In genomic region chr17:39863244-39863917, GRCh38 we compare ENCODE assay signal across 11 cellular contexts. TPM values are rescaled to one million over a fixed set of nuclear protein-coding genes. Genes with fewer than 3 reads are reported as not detected.
DNase-seq lines count a peak whose midpoint lies in the region; ATAC-seq, FAIRE-seq and TF ChIP-seq lines count a peak whose summit lies in the region.
"Had no signal": no experiment of that assay in that cellular context is flagged by ENCODE, and none has a peak within 500 bp of the region (broad histone marks: within the 10 kb centered on the region; RNA-seq: fewer than 3 reads in every experiment).

No MANE protein-coding gene starts in this region.

- H3K27ac ChIP-seq in A549, result no peak overlapping the region
- H3K27ac ChIP-seq: tibial artery had no signal

- H3K27me3 Mint-ChIP-seq in activated CD4-positive, alpha-beta memory T cell treated with anti-CD3 and anti-CD28 coated beads for 36 hours, result no peaks in the 10 kb centered on the region
- no peaks in the 10 kb centered on the region for H3K27me3 Mint-ChIP-seq in memory B cell

- POLR2A ChIA-PET in A549 (lab: Yijun Ruan, JAX), result no interaction called here
- POLR2A ChIA-PET in activated CD4-positive, alpha-beta memory T cell treated with anti-CD3 and anti-CD28 coated beads for 36 hours (lab: Charles Lee), result interaction anchor here (0.8 to 4.2 kb wide), 5 partner anchors 87 to 109 kb away, joined by 3 to 20 read pairs (median 13); no protein-coding TSS in a partner anchor

- DNase-seq in A549 (ENCODE audit: low read depth in 1 of 2, low spot score in 1 of 2), result no peak
- no peak for DNase-seq in activated CD4-positive, alpha-beta memory T cell treated with anti-CD3 and anti-CD28 coated beads for 36 hours
- DNase-seq in memory B cell (ENCODE audit: low spot score in 2 of 2), result no peak
- no peak for DNase-seq in NAMALWA (ENCODE audit: low spot score)
- no peak for DNase-seq in MV-4-11 (lab: John Stamatoyannopoulos, UW)
- no peak for DNase-seq in superior temporal gyrus (ENCODE audit: extremely low spot score)

- no peak for TF ChIP-seq CTCF in A549 (IDR thresholded peaks at IDR 0.05)

- H3K4me3 ChIP-seq in A549 (peak overlapping the region; percentile 35; the same call in 2 of the 3 replicates), GM08714 (ENCODE audit: low read length) (peak overlapping the region; percentile 99)
- H3K4me3 ChIP-seq: tibial artery had no signal

- intact Hi-C loops in activated CD4-positive, alpha-beta memory T cell treated with anti-CD3 and anti-CD28 coated beads for 36 hours (cut with micrococcal nuclease), result no loop called here

- H3K4me1 Mint-ChIP-seq in activated CD4-positive, alpha-beta memory T cell treated with anti-CD3 and anti-CD28 coated beads for 36 hours (ENCODE audit: low read depth), result peaks cover 60% of the 10 kb centered on the region
- peaks cover 38% of the 10 kb centered on the region for H3K4me1 Mint-ChIP-seq in memory B cell

- TF ChIP-seq RAD21 in A549 (conservative IDR thresholded peaks at IDR 0.05 in 1 of 2, IDR thresholded peaks at IDR 0.05 in 1 of 2), result no peak

- H3K4me3 Mint-ChIP-seq in activated CD4-positive, alpha-beta memory T cell treated with anti-CD3 and anti-CD28 coated beads for 36 hours, result peak overlapping the region; percentile 83
- H3K4me3 Mint-ChIP-seq in memory B cell, result peak overlapping the region; percentile 98

- H3K36me3 Mint-ChIP-seq in activated CD4-positive, alpha-beta memory T cell treated with anti-CD3 and anti-CD28 coated beads for 36 hours, result peaks cover 11% of the 10 kb centered on the region
- peaks cover 21% of the 10 kb centered on the region for H3K36me3 Mint-ChIP-seq in memory B cell

- peaks cover 7% of the 10 kb centered on the region for H3K9me3 ChIP-seq in A549

- H3K27ac Mint-ChIP-seq in activated CD4-positive, alpha-beta memory T cell treated with anti-CD3 and anti-CD28 coated beads for 36 hours, result peak overlapping the region; percentile 84
- peak overlapping the region; percentile 99 for H3K27ac Mint-ChIP-seq in memory B cell

- peak; percentile 89 for FAIRE-seq in A549 (lab: Jason Lieb, UNC)

- H3K9me3 Mint-ChIP-seq in activated CD4-positive, alpha-beta memory T cell treated with anti-CD3 and anti-CD28 coated beads for 36 hours, result no peaks in the 10 kb centered on the region
- peaks cover 1% of the 10 kb centered on the region for H3K9me3 Mint-ChIP-seq in memory B cell

- TF ChIP-seq EP300 in A549 (IDR thresholded peaks at IDR 0.05), result no peak

- no peak for TF ChIP-seq POLR2A in A549 (IDR thresholded peaks at IDR 0.05; ENCODE audit: low read length)

- CTCF ChIA-PET in A549 (lab: Yijun Ruan, JAX), result interaction anchor here (1.2 to 1.6 kb wide), 3 partner anchors 91 to 117 kb away, joined by 3 to 4 read pairs (median 4); partner anchors contain the start of gene PSMD3
- CTCF ChIA-PET in activated CD4-positive, alpha-beta memory T cell treated with anti-CD3 and anti-CD28 coated beads for 36 hours (lab: Charles Lee), result interaction anchor here (0.7 to 2.8 kb wide), 16 partner anchors 11 to 242 kb away, joined by 3 to 16 read pairs (median 5); partner anchors contain the start of genes MIEN1 and PSMD3

- peaks cover 9% of the 10 kb centered on the region; the same call in 2 of the 3 replicates for H3K4me1 ChIP-seq in A549

- ATAC-seq in A549 (no peak), memory B cell (ENCODE audit: low read depth) (no peak), GM21576 (IDR thresholded peaks at IDR 0.05; ENCODE audit: unreplicated experiment) (no peak)

- 59% methylated on average over 7 of the region's 7 CpGs for WGBS in A549 (ENCODE audit: missing lambda C conversion rate)

- peak overlapping the region; percentile 89 for H3K4me2 ChIP-seq in A549

TF ChIP-seq in A549, 52 proteins besides CTCF, POLR2A, EP300 and RAD21:
- no peak for TF ChIP-seq USF2 (IDR thresholded peaks at IDR 0.05)
- TF ChIP-seq CBX8 (IDR thresholded peaks at IDR 0.05), result peak; percentile 60; the same call in 1 of the 2 replicates
- TF ChIP-seq RCOR1 (IDR thresholded peaks at IDR 0.05; ENCODE audit: low read depth, low read length), result no peak

RNA-seq across cellular contexts. Expression of gene IKZF3, which starts 0.7 kb away (rescaled TPM):
- not detected in 2 replicates for polyA plus RNA-seq in A549 (2011; rRNA removed)
- polyA plus RNA-seq in A549 (2012; cell fraction: cytosol; rRNA removed), result not detected in 2 replicates
- polyA plus RNA-seq in A549 (2012; cell fraction: nucleus; rRNA removed), result not detected in 2 replicates
- not detected in 3 replicates for polyA plus RNA-seq in A549 (2017; fragmentation: RNase III; extraction: RNeasy Plus Mini Kit Qiagen cat#74134 plus additional on column Dnase treatment)
- polyA minus RNA-seq in A549 (2011; rRNA and poly(A)+ RNA removed), result under 0.01 TPM in 1 of 2 replicates, not detected in the other
- total RNA-seq in activated CD4-positive, alpha-beta memory T cell treated with anti-CD3 and anti-CD28 coated beads for 36 hours, result 10 to 100 TPM; 51.2 to 52.0 TPM
- total RNA-seq: glomerular endothelial cell had no signal

RNA-seq across cellular contexts. Expression of gene ZPBP2, which starts 4.6 kb away (rescaled TPM):
- polyA plus RNA-seq in A549 (2011; rRNA removed), result not detected in 2 replicates
- polyA plus RNA-seq in A549 (2012; cell fraction: cytosol; rRNA removed), result not detected in 2 replicates
- polyA plus RNA-seq in A549 (2012; cell fraction: nucleus; rRNA removed), result not detected in 2 replicates
- polyA plus RNA-seq in A549 (2017; fragmentation: RNase III; extraction: RNeasy Plus Mini Kit Qiagen cat#74134 plus additional on column Dnase treatment), result not detected in 3 replicates
- polyA minus RNA-seq in A549 (2011; rRNA and poly(A)+ RNA removed), result not detected in 2 replicates
- total RNA-seq in activated CD4-positive, alpha-beta memory T cell treated with anti-CD3 and anti-CD28 coated beads for 36 hours, result 1 to 10 TPM in 1 of 2 experiments, under 1 TPM in 1; 0.61 to 1.0 TPM
- total RNA-seq: glomerular endothelial cell, H4 had no signal

RNA-seq across cellular contexts. Expression of gene GSDMB, which starts 55.1 kb away (rescaled TPM):
- polyA plus RNA-seq in A549 (2011; rRNA removed) (7.7 and 9.4 TPM in 2 replicates), A549 (2017; fragmentation: RNase III; extraction: RNeasy Plus Mini Kit Qiagen cat#74134 plus additional on column Dnase treatment) (4.9 to 6.8 TPM (median 6.4 TPM) in 3 replicates)
- polyA plus RNA-seq in A549 (2012; cell fraction: cytosol; rRNA removed), result 1.8 and 2.0 TPM in 2 replicates
- 11.7 and 22.0 TPM in 2 replicates for polyA plus RNA-seq in A549 (2012; cell fraction: nucleus; rRNA removed)
- 3.8 and 5.5 TPM in 2 replicates for polyA minus RNA-seq in A549 (2011; rRNA and poly(A)+ RNA removed)
- 10 to 100 TPM; 26.4 to 30.2 TPM for total RNA-seq in activated CD4-positive, alpha-beta memory T cell treated with anti-CD3 and anti-CD28 coated beads for 36 hours
